In the genomic region with DNA sequence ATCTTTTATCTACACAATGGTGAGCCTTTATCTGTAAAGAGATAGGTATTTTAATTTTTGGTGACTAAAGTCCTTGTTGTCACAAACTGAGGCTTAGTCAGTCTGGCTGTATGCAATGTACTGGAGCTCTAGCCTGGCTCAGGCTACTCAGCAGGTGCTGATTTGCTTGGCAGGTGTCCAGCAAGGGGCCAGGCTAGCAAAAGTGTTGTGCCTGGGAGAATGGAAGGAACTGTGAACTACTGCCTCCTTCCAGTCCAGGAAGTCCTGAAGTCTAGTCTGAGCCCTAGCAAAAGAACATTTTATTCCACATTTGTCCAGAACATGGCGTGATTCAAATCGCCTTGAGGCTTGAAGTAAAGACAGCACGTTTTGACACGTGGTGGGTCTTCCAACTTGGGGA, we compare ENCODE assay signal across 11 cellular contexts.
DNase-seq lines count a peak whose midpoint lies in the region; ATAC-seq and TF ChIP-seq lines count a peak whose summit lies in the region.
"Had no signal": no experiment of that assay in that cellular context is flagged by ENCODE, and none has a peak within 500 bp of the region (broad histone marks: within the 10 kb centered on the region; RNA-seq: fewer than 3 reads in every experiment).

No MANE protein-coding gene starts in this region.

- TF ChIP-seq POLR2A in breast epithelium (IDR thresholded peaks at IDR 0.05) = no peak

- no peak overlapping the region for H3K4me3 Mint-ChIP-seq in MCF 10A (ENCODE audit: unreplicated experiment)
- no peak overlapping the region for H3K4me3 Mint-ChIP-seq in type B pancreatic cell

- H3K27me3 ChIP-seq in breast epithelium = no peaks in the 10 kb centered on the region
- H3K27me3 ChIP-seq in upper lobe of right lung = no peaks in the 10 kb centered on the region
- H3K27me3 ChIP-seq: suprapubic skin had no signal

- H3K4me1 Mint-ChIP-seq in MCF 10A (ENCODE audit: insufficient read depth, unreplicated experiment) (peaks cover 21% of the 10 kb centered on the region), type B pancreatic cell (ENCODE audit: unreplicated experiment) (peaks cover 12% of the 10 kb centered on the region)

- ATAC-seq in upper lobe of right lung (peak; percentile 64), GM18511 (IDR thresholded peaks at IDR 0.05; ENCODE audit: unreplicated experiment) (no peak), GM21786 (IDR thresholded peaks at IDR 0.05; ENCODE audit: unreplicated experiment) (no peak)

- TF ChIP-seq CTCF in MCF 10A (IDR thresholded peaks at IDR 0.05; ENCODE audit: unreplicated experiment) (no peak), breast epithelium (IDR thresholded peaks at IDR 0.05) (no peak), epithelial cell of esophagus (IDR thresholded peaks at IDR 0.05; ENCODE audit: insufficient read depth, low read depth, low read length, missing control alignments) (no peak), upper lobe of right lung (IDR thresholded peaks at IDR 0.05) (no peak), type B pancreatic cell (conservative IDR thresholded peaks at IDR 0.05) (no peak)

- peak; percentile 54 for DNase-seq in MCF 10A (ENCODE audit: unreplicated experiment)
- DNase-seq in breast epithelium (ENCODE audit: low spot score in 2 of 2) = no peak
- peak; percentile 54 for DNase-seq in NCI-H345 treated with DMSO at 0.1 percent for 48 hours (lab: John Stamatoyannopoulos, UW; ENCODE audit: unreplicated experiment)
- peak; percentile 2 for DNase-seq in epithelial cell of esophagus (ENCODE audit: low read depth)
- peak; percentile 68 for DNase-seq in upper lobe of right lung
- no peak for DNase-seq in type B pancreatic cell (ENCODE audit: extremely low spot score, unreplicated experiment)
- DNase-seq: stimulated activated CD4-positive, alpha-beta T cell treated with anti-CD3 and anti-CD28 coated beads, Interleukin-4, amount 100 ng/mL, for 24 hours; T-helper 2 cell had no signal

- H3K27ac ChIP-seq in breast epithelium (no peak overlapping the region), upper lobe of right lung (no peak overlapping the region)
- H3K27ac ChIP-seq: suprapubic skin had no signal

- POLR2A ChIA-PET in MCF 10A (lab: Yijun Ruan, JAX) = interaction anchor here (0.6 kb wide), 1 partner anchor 627 kb away, joined by 3 read pairs; no protein-coding TSS in a partner anchor

- no peaks in the 10 kb centered on the region for H3K36me3 ChIP-seq in breast epithelium
- H3K36me3 ChIP-seq in upper lobe of right lung = no peaks in the 10 kb centered on the region
- H3K36me3 ChIP-seq: suprapubic skin had no signal

- H3K9me3 Mint-ChIP-seq in MCF 10A (ENCODE audit: unreplicated experiment) = no peaks in the 10 kb centered on the region
- no peaks in the 10 kb centered on the region for H3K9me3 Mint-ChIP-seq in type B pancreatic cell

- H3K27me3 Mint-ChIP-seq in MCF 10A (ENCODE audit: insufficient read depth, unreplicated experiment) (no peaks in the 10 kb centered on the region), type B pancreatic cell (peaks cover 3% of the 10 kb centered on the region)

- H3K4me1 ChIP-seq in breast epithelium = no peaks in the 10 kb centered on the region
- H3K4me1 ChIP-seq in upper lobe of right lung = no peaks in the 10 kb centered on the region
- H3K4me1 ChIP-seq: suprapubic skin had no signal

- intact Hi-C loops in MCF 10A (cut with micrococcal nuclease) (no loop called here), breast epithelium (cut with DNase I; ENCODE audit: low total_unique reads) (no loop called here), upper lobe of right lung (cut with DNase I) (no loop called here)

- H3K36me3 Mint-ChIP-seq in MCF 10A (ENCODE audit: insufficient read depth, unreplicated experiment) = no peaks in the 10 kb centered on the region
- no peaks in the 10 kb centered on the region for H3K36me3 Mint-ChIP-seq in type B pancreatic cell

- H3K4me3 ChIP-seq in breast epithelium (no peak overlapping the region), epithelial cell of esophagus (ENCODE audit: low read length) (no peak overlapping the region), upper lobe of right lung (no peak overlapping the region)
- H3K4me3 ChIP-seq: suprapubic skin had no signal

- H3K9me3 ChIP-seq in breast epithelium (no peaks in the 10 kb centered on the region), upper lobe of right lung (no peaks in the 10 kb centered on the region)
- H3K9me3 ChIP-seq: suprapubic skin had no signal

- BruUV-seq in MCF 10A (replicated peaks; lab: Mats Ljungman, UMichigan) = no TSS peak

- CTCF ChIA-PET in MCF 10A (lab: Yijun Ruan, JAX) = no interaction called here

- peak overlapping the region; percentile 53 for H3K27ac Mint-ChIP-seq in MCF 10A (ENCODE audit: low read depth, unreplicated experiment)
- H3K27ac Mint-ChIP-seq in type B pancreatic cell = no peak overlapping the region

Comparison
In these comparisons a context has a peak if more than half of its experiments do, and no peak if none do; other contexts are left out.
1. DNase-seq: peak in MCF 10A (single experiment), NCI-H345 treated with DMSO at 0.1 percent for 48 hours (single experiment), epithelial cell of esophagus (single experiment) and upper lobe of right lung (single experiment); none in breast epithelium (0 of 2) and type B pancreatic cell (single experiment).